In the genomic region with DNA sequence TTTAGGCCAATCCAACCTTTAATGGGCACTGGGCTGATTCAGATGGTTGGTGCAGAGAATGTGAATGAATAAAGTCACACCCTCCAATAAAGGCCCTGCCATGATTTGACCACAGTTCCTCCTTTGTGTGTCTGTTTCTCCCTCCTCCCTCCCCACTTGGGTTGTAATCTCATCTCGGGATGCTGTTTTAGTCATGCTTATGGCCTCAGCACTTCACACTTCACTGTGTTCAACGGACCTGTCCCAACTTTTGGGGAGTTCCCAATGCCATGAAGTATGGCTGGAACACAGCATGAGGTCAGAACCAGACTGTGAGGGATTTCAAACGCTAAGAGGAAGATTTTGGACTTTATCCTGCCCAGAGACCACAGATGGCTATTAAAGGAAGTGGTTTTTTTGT, we compare ENCODE assay signal across 1 cellular context.
TF ChIP-seq lines count a peak whose summit lies in the region.

No MANE protein-coding gene starts in this region.

TF ChIP-seq in HepG2, 621 proteins besides CTCF, POLR2A, EP300 and RAD21:
- TF ChIP-seq MTA1 (CRISPR knock-in tag; IDR thresholded peaks at IDR 0.05; ENCODE audit: borderline replicate concordance) (no peak), MTA3 (CRISPR knock-in tag; IDR thresholded peaks at IDR 0.05) (no peak), ZNF138 (CRISPR knock-in tag; IDR thresholded peaks at IDR 0.05; ENCODE audit: low read depth) (no peak), FIP1L1 (IDR thresholded peaks at IDR 0.05; ENCODE audit: borderline replicate concordance, insufficient read depth, low read depth, low read length) (no peak), SRSF9 (IDR thresholded peaks at IDR 0.05; ENCODE audit: borderline replicate concordance, insufficient read depth, low read depth, low read length, poor library complexity, severe bottlenecking) (no peak), MYC (CRISPR knock-in tag; IDR thresholded peaks at IDR 0.05; ENCODE audit: borderline replicate concordance) (no peak)
- TF ChIP-seq, protein P1, sequence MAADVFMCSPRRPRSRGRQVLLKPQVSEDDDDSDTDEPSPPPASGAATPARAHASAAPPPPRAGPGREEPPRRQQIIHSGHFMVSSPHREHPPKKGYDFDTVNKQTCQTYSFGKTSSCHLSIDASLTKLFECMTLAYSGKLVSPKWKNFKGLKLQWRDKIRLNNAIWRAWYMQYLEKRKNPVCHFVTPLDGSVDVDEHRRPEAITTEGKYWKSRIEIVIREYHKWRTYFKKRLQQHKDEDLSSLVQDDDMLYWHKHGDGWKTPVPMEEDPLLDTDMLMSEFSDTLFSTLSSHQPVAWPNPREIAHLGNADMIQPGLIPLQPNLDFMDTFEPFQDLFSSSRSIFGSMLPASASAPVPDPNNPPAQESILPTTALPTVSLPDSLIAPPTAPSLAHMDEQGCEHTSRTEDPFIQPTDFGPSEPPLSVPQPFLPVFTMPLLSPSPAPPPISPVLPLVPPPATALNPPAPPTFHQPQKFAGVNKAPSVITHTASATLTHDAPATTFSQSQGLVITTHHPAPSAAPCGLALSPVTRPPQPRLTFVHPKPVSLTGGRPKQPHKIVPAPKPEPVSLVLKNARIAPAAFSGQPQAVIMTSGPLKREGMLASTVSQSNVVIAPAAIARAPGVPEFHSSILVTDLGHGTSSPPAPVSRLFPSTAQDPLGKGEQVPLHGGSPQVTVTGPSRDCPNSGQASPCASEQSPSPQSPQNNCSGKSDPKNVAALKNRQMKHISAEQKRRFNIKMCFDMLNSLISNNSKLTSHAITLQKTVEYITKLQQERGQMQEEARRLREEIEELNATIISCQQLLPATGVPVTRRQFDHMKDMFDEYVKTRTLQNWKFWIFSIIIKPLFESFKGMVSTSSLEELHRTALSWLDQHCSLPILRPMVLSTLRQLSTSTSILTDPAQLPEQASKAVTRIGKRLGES (CRISPR knock-in tag; IDR thresholded peaks at IDR 0.05; ENCODE audit: borderline replicate concordance): no peak
- TF ChIP-seq, protein P2, sequence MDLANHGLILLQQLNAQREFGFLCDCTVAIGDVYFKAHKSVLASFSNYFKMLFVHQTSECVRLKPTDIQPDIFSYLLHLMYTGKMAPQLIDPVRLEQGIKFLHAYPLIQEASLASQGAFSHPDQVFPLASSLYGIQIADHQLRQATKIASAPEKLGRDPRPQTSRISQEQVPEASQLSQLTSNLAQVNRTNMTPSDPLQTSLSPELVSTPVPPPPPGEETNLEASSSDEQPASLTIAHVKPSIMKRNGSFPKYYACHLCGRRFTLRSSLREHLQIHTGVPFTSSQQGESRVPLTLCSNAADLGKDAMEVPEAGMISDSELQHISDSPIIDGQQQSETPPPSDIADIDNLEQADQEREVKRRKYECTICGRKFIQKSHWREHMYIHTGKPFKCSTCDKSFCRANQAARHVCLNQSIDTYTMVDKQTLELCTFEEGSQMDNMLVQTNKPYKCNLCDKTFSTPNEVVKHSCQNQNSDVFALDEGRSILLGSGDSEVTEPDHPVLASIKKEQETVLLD (CRISPR knock-in tag; IDR thresholded peaks at IDR 0.05; ENCODE audit: low read depth): no peak
